In genomic region chr9:73180373-73180772, GRCh38 we compare ENCODE assay signal across 15 cellular contexts.
DNase-seq lines count a peak whose midpoint lies in the region; ATAC-seq and TF ChIP-seq lines count a peak whose summit lies in the region.
"Had no signal": no experiment of that assay in that cellular context is flagged by ENCODE, and none has a peak within 500 bp of the region (broad histone marks: within the 10 kb centered on the region; RNA-seq: fewer than 3 reads in every experiment).

No MANE protein-coding gene starts in this region.

- DNase-seq in AG10803 (ENCODE audit: low read depth), result peak; percentile 79
- DNase-seq in HFF-Myc (ENCODE audit: extremely low read depth, low read depth), result peak; percentile 88
- peak; percentile 25 for DNase-seq in hepatic stellate cell (ENCODE audit: low spot score)
- no peak for DNase-seq in NAMALWA (ENCODE audit: low spot score)
- DNase-seq in stimulated activated CD4-positive, alpha-beta T cell treated with anti-CD3 and anti-CD28 coated beads, Interleukin-1b, Interleukin-23, amount 100 ng/mL, for 48 hours, result no peak
- DNase-seq: activated CD4-positive, alpha-beta T cell treated with anti-CD3 and anti-CD28 coated beads for 1 hour; head of caudate nucleus; mammary epithelial cell; NCI-H510A treated with DMSO at 0.1 percent for 48 hours; stimulated activated CD4-positive, alpha-beta T cell treated with anti-CD3 and anti-CD28 coated beads, Interleukin-2, amount 100 ng/mL, for 48 hours; stimulated activated naive CD4-positive, alpha-beta T cell treated with Interleukin-2 at 50 U/mL for 16 hours had no signal

- ATAC-seq in SK-N-SH treated with all-trans-retinoic acid at 6 μM for 48 hours (peak; percentile 71), HG03565 (IDR thresholded peaks at IDR 0.05; ENCODE audit: unreplicated experiment) (no peak), HG03025 (IDR thresholded peaks at IDR 0.05; ENCODE audit: low FRiP score, unreplicated experiment) (no peak)

- no peak overlapping the region for H3K4me3 ChIP-seq in AG10803 (ENCODE audit: low read length)
- no peak overlapping the region for H3K4me3 ChIP-seq in HFF-Myc (replicated peaks; ENCODE audit: low read depth, low read length)
- H3K4me3 ChIP-seq: HAP-1 had no signal

- no peak for TF ChIP-seq CTCF in AG10803 (conservative IDR thresholded peaks at IDR 0.05; ENCODE audit: low read length)
- TF ChIP-seq CTCF in HFF-Myc (IDR thresholded peaks at IDR 0.05; ENCODE audit: low read depth, low read length, missing control alignments), result no peak

TF ChIP-seq in SK-N-SH treated with all-trans-retinoic acid at 6 μM for 48 hours, 23 proteins besides CTCF, POLR2A, EP300 and RAD21:
- TF ChIP-seq BACH2 (CRISPR knock-in tag; IDR thresholded peaks at IDR 0.05; ENCODE audit: borderline replicate concordance) (no peak), ZNF8 (CRISPR knock-in tag; IDR thresholded peaks at IDR 0.05) (no peak), ZFP30 (CRISPR knock-in tag; IDR thresholded peaks at IDR 0.05) (no peak), TOX (CRISPR knock-in tag; IDR thresholded peaks at IDR 0.05; ENCODE audit: borderline replicate concordance) (no peak), TCF4 (CRISPR knock-in tag; IDR thresholded peaks at IDR 0.05; ENCODE audit: borderline replicate concordance) (no peak), SNAI2 (CRISPR knock-in tag; IDR thresholded peaks at IDR 0.05) (no peak), TSHZ2 (CRISPR knock-in tag; IDR thresholded peaks at IDR 0.05) (no peak), CSDC2 (CRISPR knock-in tag; IDR thresholded peaks at IDR 0.05) (no peak), GLIS3 (CRISPR knock-in tag; IDR thresholded peaks at IDR 0.05) (no peak), PPARA (CRISPR knock-in tag; IDR thresholded peaks at IDR 0.05; ENCODE audit: borderline replicate concordance) (no peak), ISL1 (CRISPR knock-in tag; IDR thresholded peaks at IDR 0.05) (no peak), ZNF70 (CRISPR knock-in tag; IDR thresholded peaks at IDR 0.05) (no peak)
- TF ChIP-seq, protein P1, sequence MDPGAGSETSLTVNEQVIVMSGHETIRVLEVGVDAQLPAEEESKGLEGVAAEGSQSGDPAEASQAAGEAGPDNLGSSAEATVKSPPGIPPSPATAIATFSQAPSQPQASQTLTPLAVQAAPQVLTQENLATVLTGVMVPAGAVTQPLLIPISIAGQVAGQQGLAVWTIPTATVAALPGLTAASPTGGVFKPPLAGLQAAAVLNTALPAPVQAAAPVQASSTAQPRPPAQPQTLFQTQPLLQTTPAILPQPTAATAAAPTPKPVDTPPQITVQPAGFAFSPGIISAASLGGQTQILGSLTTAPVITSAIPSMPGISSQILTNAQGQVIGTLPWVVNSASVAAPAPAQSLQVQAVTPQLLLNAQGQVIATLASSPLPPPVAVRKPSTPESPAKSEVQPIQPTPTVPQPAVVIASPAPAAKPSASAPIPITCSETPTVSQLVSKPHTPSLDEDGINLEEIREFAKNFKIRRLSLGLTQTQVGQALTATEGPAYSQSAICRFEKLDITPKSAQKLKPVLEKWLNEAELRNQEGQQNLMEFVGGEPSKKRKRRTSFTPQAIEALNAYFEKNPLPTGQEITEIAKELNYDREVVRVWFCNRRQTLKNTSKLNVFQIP (CRISPR knock-in tag; IDR thresholded peaks at IDR 0.05; ENCODE audit: borderline replicate concordance, low read depth), result no peak

Comparison
In these comparisons a context has a peak if more than half of its experiments do, and no peak if none do; other contexts are left out.
1. DNase-seq: peak in AG10803 (single experiment), HFF-Myc (single experiment) and hepatic stellate cell (single experiment); none in NAMALWA (single experiment) and stimulated activated CD4-positive, alpha-beta T cell treated with anti-CD3 and anti-CD28 coated beads, Interleukin-1b, Interleukin-23, amount 100 ng/mL, for 48 hours (single experiment).